In genomic region chr11:59141673-59142460, GRCh38 we compare ENCODE assay signal across 8 cellular contexts. TPM values are rescaled to one million over a fixed set of nuclear protein-coding genes. Genes with fewer than 3 reads are reported as not detected.
DNase-seq lines count a peak whose midpoint lies in the region; TF ChIP-seq lines count a peak whose summit lies in the region.

No MANE protein-coding gene starts in this region.

- H3K9me3 Mint-ChIP-seq in activated CD4-positive, alpha-beta T cell treated with anti-CD3 and anti-CD28 coated beads, Interleukin-2, amount 10 ng/mL, durations not matched to agents 7 days and 5 days, result no peaks in the 10 kb centered on the region

- no peaks in the 10 kb centered on the region for H3K27me3 Mint-ChIP-seq in activated CD4-positive, alpha-beta T cell treated with anti-CD3 and anti-CD28 coated beads, Interleukin-2, amount 10 ng/mL, durations not matched to agents 7 days and 5 days

- H3K27me3 ChIP-seq in MG63, result no peaks in the 10 kb centered on the region

- H3K27ac ChIP-seq in coronary artery, result peak overlapping the region; percentile 88 to 96

- H3K36me3 Mint-ChIP-seq in activated CD4-positive, alpha-beta T cell treated with anti-CD3 and anti-CD28 coated beads, Interleukin-2, amount 10 ng/mL, durations not matched to agents 7 days and 5 days (ENCODE audit: low read depth), result peaks cover 40% of the 10 kb centered on the region

- no peak for DNase-seq in activated CD4-positive, alpha-beta T cell treated with anti-CD3 and anti-CD28 coated beads, Interleukin-2, amount 10 ng/mL, durations not matched to agents 7 days and 5 days
- no peak for DNase-seq in activated CD4-positive, alpha-beta T cell treated with anti-CD3 and anti-CD28 coated beads for 4 hours
- no peak for DNase-seq in MG63
- DNase-seq in coronary artery (ENCODE audit: low spot score), result no peak
- DNase-seq in myocyte (ENCODE audit: low read depth), result peak; percentile 3
- no peak for DNase-seq in occipital lobe (lab: John Stamatoyannopoulos, UW)
- DNase-seq in HEK293T (ENCODE audit: extremely low spot score), result no peak
- no peak for DNase-seq in stimulated activated CD4-positive, alpha-beta T cell treated with anti-CD3 and anti-CD28 coated beads, Interleukin-4, amount 100 ng/mL, for 4 hours

- no peaks in the 10 kb centered on the region for H3K9me3 ChIP-seq in MG63

- peak overlapping the region; percentile 96 for H3K27ac Mint-ChIP-seq in activated CD4-positive, alpha-beta T cell treated with anti-CD3 and anti-CD28 coated beads, Interleukin-2, amount 10 ng/mL, durations not matched to agents 7 days and 5 days

- H3K4me1 Mint-ChIP-seq in activated CD4-positive, alpha-beta T cell treated with anti-CD3 and anti-CD28 coated beads, Interleukin-2, amount 10 ng/mL, durations not matched to agents 7 days and 5 days, result peaks cover 43% of the 10 kb centered on the region

- POLR2A ChIA-PET in activated CD4-positive, alpha-beta T cell treated with anti-CD3 and anti-CD28 coated beads, Interleukin-2, amount 10 ng/mL, durations not matched to agents 7 days and 5 days (lab: Charles Lee), result interaction anchor here (1.0 to 1.4 kb wide), 3 partner anchors 11 to 36 kb away, joined by 5 to 9 read pairs (median 6); no protein-coding TSS in a partner anchor
- POLR2A ChIA-PET in HEK293T (lab: Yijun Ruan, JAX), result interaction anchor here (0.9 to 1.4 kb wide), 2 partner anchors 16 to 564 kb away, joined by 3 read pairs; no protein-coding TSS in a partner anchor

- H3K4me3 ChIP-seq in MG63, result peak overlapping the region; percentile 72
- H3K4me3 ChIP-seq in coronary artery, result peak overlapping the region; percentile 89

- peaks cover 18% of the 10 kb centered on the region for H3K36me3 ChIP-seq in MG63

- peak overlapping the region; percentile 89 for H3K4me3 Mint-ChIP-seq in activated CD4-positive, alpha-beta T cell treated with anti-CD3 and anti-CD28 coated beads, Interleukin-2, amount 10 ng/mL, durations not matched to agents 7 days and 5 days

- no peak for TF ChIP-seq CTCF in coronary artery (IDR thresholded peaks at IDR 0.05)

- CTCF ChIA-PET in activated CD4-positive, alpha-beta T cell treated with anti-CD3 and anti-CD28 coated beads, Interleukin-2, amount 10 ng/mL, durations not matched to agents 7 days and 5 days (lab: Charles Lee), result interaction anchor here (1.0 to 1.4 kb wide), 6 partner anchors 14 to 84 kb away, joined by 3 to 8 read pairs (median 4); no protein-coding TSS in a partner anchor
- CTCF ChIA-PET in HEK293T (lab: Yijun Ruan, JAX), result interaction anchor here (0.5 to 1.6 kb wide), 3 partner anchors 16 to 820 kb away, joined by 3 to 7 read pairs (median 5); no protein-coding TSS in a partner anchor

TF ChIP-seq in HEK293T, 16 proteins besides CTCF, POLR2A, EP300 and RAD21:
- no peak for TF ChIP-seq LEF1 (IDR thresholded peaks at IDR 0.05; ENCODE audit: borderline replicate concordance)
- no peak for TF ChIP-seq FOXA1 (IDR thresholded peaks at IDR 0.05)
- no peak for TF ChIP-seq NFRKB (IDR thresholded peaks at IDR 0.05)
- no peak for TF ChIP-seq FOXM1 (IDR thresholded peaks at IDR 0.05; ENCODE audit: borderline replicate concordance)
- no peak for TF ChIP-seq HDGF (IDR thresholded peaks at IDR 0.05; ENCODE audit: borderline replicate concordance)
- TF ChIP-seq ARNT (IDR thresholded peaks at IDR 0.05), result no peak
- no peak for TF ChIP-seq FOXK2 (IDR thresholded peaks at IDR 0.05)
- no peak for TF ChIP-seq ELF4 (IDR thresholded peaks at IDR 0.05)
- TF ChIP-seq TARDBP (IDR thresholded peaks at IDR 0.05), result no peak
- TF ChIP-seq SUZ12 (IDR thresholded peaks at IDR 0.05), result no peak
TF ChIP-seq in HEK293T: peak in this region for 0.

RNA-seq across cellular contexts. Expression of gene FAM111A, which starts 0.8 kb away (rescaled TPM):
- total RNA-seq in activated CD4-positive, alpha-beta T cell treated with anti-CD3 and anti-CD28 coated beads, Interleukin-2, amount 10 ng/mL, durations not matched to agents 7 days and 5 days, result 100 to 1,000 TPM; 208 to 258 TPM
- 51.9 and 55.0 TPM in 2 replicates for total RNA-seq in MG63 (2014; rRNA removed; shearing (Covaris generic); ENCODE audit: low replicate concordance)
- total RNA-seq in myocyte, result 12.6 and 13.3 TPM in 2 replicates
- polyA plus RNA-seq in myocyte (2012), result 10.1 TPM
- total RNA-seq in occipital lobe, result 10.5 TPM

RNA-seq across cellular contexts. Expression of gene DTX4, which starts 30.1 kb away (rescaled TPM):
- under 1 TPM; 0.62 to 0.69 TPM for total RNA-seq in activated CD4-positive, alpha-beta T cell treated with anti-CD3 and anti-CD28 coated beads, Interleukin-2, amount 10 ng/mL, durations not matched to agents 7 days and 5 days
- 18.8 and 22.7 TPM in 2 replicates for total RNA-seq in MG63 (2014; rRNA removed; shearing (Covaris generic); ENCODE audit: low replicate concordance)
- total RNA-seq in myocyte (7.9 and 8.2 TPM in 2 replicates), occipital lobe (43.7 TPM)
- polyA plus RNA-seq in myocyte (2012), result 53.3 TPM

RNA-seq across cellular contexts. Expression of gene FAM111B, which starts 34.8 kb away (rescaled TPM):
- 100 to 1,000 TPM in 1 of 2 experiments, 10 to 100 TPM in 1; 95.8 to 106 TPM for total RNA-seq in activated CD4-positive, alpha-beta T cell treated with anti-CD3 and anti-CD28 coated beads, Interleukin-2, amount 10 ng/mL, durations not matched to agents 7 days and 5 days
- 13.3 and 22.9 TPM in 2 replicates for total RNA-seq in MG63 (2014; rRNA removed; shearing (Covaris generic); ENCODE audit: low replicate concordance)
- total RNA-seq in myocyte (0.05 and 1.7 TPM in 2 replicates), occipital lobe (3.9 TPM)
- polyA plus RNA-seq in myocyte (2012), result 0.03 TPM

RNA-seq across cellular contexts. Expression of gene GLYATL1B, which starts 55.8 kb away (rescaled TPM):
- total RNA-seq in activated CD4-positive, alpha-beta T cell treated with anti-CD3 and anti-CD28 coated beads, Interleukin-2, amount 10 ng/mL, durations not matched to agents 7 days and 5 days, result not detected
- total RNA-seq in MG63 (2014; rRNA removed; shearing (Covaris generic); ENCODE audit: low replicate concordance), result not detected in 2 replicates
- total RNA-seq in myocyte (not detected in 2 replicates), occipital lobe (not detected)
- polyA plus RNA-seq in myocyte (2012), result not detected
